ENCODE assay signal across 19 cellular contexts in genomic region chr21:45303111-45303615, GRCh38. TPM values are rescaled to one million over a fixed set of nuclear protein-coding genes. Genes with fewer than 3 reads are reported as not detected.
A peak's percentile ranks its signal among the peaks of the same experiment; 100 is the strongest.
DNase-seq lines count a peak whose midpoint lies in the region; ATAC-seq, FAIRE-seq and TF ChIP-seq lines count a peak whose summit lies in the region.
"Had no signal": no experiment of that assay in that cellular context is flagged by ENCODE, and none has a peak within 500 bp of the region (broad histone marks: within the 10 kb centered on the region; RNA-seq: fewer than 3 reads in every experiment).

No MANE protein-coding gene starts in this region.

- H3K27ac ChIP-seq in gastroesophageal sphincter = peak overlapping the region in 3 of 4 donors; percentile 81 to 92 (median 88)
- H3K27ac ChIP-seq in parathyroid adenoma = peak overlapping the region; percentile 82
- peak overlapping the region; percentile 87 for H3K27ac ChIP-seq in upper lobe of right lung
- H3K27ac ChIP-seq: cardiac muscle cell had no signal

- H3K4me1 ChIP-seq in gastroesophageal sphincter (peaks cover 0 to 58% (median 33%) of the 10 kb centered on the region in 3 donors), parathyroid adenoma (no peaks in the 10 kb centered on the region), upper lobe of right lung (peaks cover 53% of the 10 kb centered on the region)

- H3K4me2 ChIP-seq in parathyroid adenoma (ENCODE audit: low read length) = no peak overlapping the region

- no peak for TF ChIP-seq EP300 in gastroesophageal sphincter (IDR thresholded peaks at IDR 0.05)

- H3K9me3 ChIP-seq in gastroesophageal sphincter (no peaks in the 10 kb centered on the region), parathyroid adenoma (ENCODE audit: control insufficient read depth, low read length) (no peaks in the 10 kb centered on the region), upper lobe of right lung (no peaks in the 10 kb centered on the region)

- POLR2A ChIA-PET in activated naive CD8-positive, alpha-beta T cell treated with anti-CD3 and anti-CD28 coated beads, Interleukin-2, amount 10 ng/mL, durations not matched to agents 7 days and 5 days (lab: Charles Lee) = interaction anchor here (1.2 kb wide), 1 partner anchor 16 kb away, joined by 4 read pairs; the partner anchor contains the start of gene POFUT2

- TF ChIP-seq POLR2A in gastroesophageal sphincter (IDR thresholded peaks at IDR 0.05) (no peak), GM12891 (IDR thresholded peaks at IDR 0.05; ENCODE audit: low read depth, low read length) (no peak)

- no peak overlapping the region for H3K4me3 Mint-ChIP-seq in activated naive CD8-positive, alpha-beta T cell treated with anti-CD3 and anti-CD28 coated beads, Interleukin-2, amount 10 ng/mL, durations not matched to agents 7 days and 5 days
- H3K4me3 Mint-ChIP-seq in activated naive CD8-positive, alpha-beta T cell treated with anti-CD3 and anti-CD28 coated beads for 36 hours = no peak overlapping the region
- H3K4me3 Mint-ChIP-seq: memory B cell, neural crest cell had no signal

- H3K27ac Mint-ChIP-seq in activated naive CD8-positive, alpha-beta T cell treated with anti-CD3 and anti-CD28 coated beads, Interleukin-2, amount 10 ng/mL, durations not matched to agents 7 days and 5 days = no peak overlapping the region
- no peak overlapping the region for H3K27ac Mint-ChIP-seq in activated naive CD8-positive, alpha-beta T cell treated with anti-CD3 and anti-CD28 coated beads for 36 hours
- H3K27ac Mint-ChIP-seq: memory B cell had no signal

- no peak for ATAC-seq in activated naive CD8-positive, alpha-beta T cell treated with anti-CD3 and anti-CD28 coated beads, Interleukin-2, amount 10 ng/mL, durations not matched to agents 7 days and 5 days (ENCODE audit: low read depth)
- ATAC-seq in gastroesophageal sphincter = no peak
- no peak for ATAC-seq in upper lobe of right lung
- ATAC-seq in GM21390 (IDR thresholded peaks at IDR 0.05; ENCODE audit: unreplicated experiment) = no peak

- H3K9me3 Mint-ChIP-seq in activated naive CD8-positive, alpha-beta T cell treated with anti-CD3 and anti-CD28 coated beads, Interleukin-2, amount 10 ng/mL, durations not matched to agents 7 days and 5 days = no peaks in the 10 kb centered on the region
- no peaks in the 10 kb centered on the region for H3K9me3 Mint-ChIP-seq in activated naive CD8-positive, alpha-beta T cell treated with anti-CD3 and anti-CD28 coated beads for 36 hours
- H3K9me3 Mint-ChIP-seq: activated naive CD4-positive, alpha-beta T cell treated with anti-CD3 and anti-CD28 coated beads, Interleukin-2, amount 50 U/mL, for 72 hours; memory B cell; neural crest cell had no signal

- H3K36me3 Mint-ChIP-seq in activated naive CD8-positive, alpha-beta T cell treated with anti-CD3 and anti-CD28 coated beads, Interleukin-2, amount 10 ng/mL, durations not matched to agents 7 days and 5 days = no peaks in the 10 kb centered on the region
- no peaks in the 10 kb centered on the region for H3K36me3 Mint-ChIP-seq in activated naive CD8-positive, alpha-beta T cell treated with anti-CD3 and anti-CD28 coated beads for 36 hours
- H3K36me3 Mint-ChIP-seq: activated naive CD4-positive, alpha-beta T cell treated with anti-CD3 and anti-CD28 coated beads, Interleukin-2, amount 50 U/mL, for 72 hours had no signal

- H3K36me3 ChIP-seq in gastroesophageal sphincter (no peaks in the 10 kb centered on the region), parathyroid adenoma (ENCODE audit: control insufficient read depth, insufficient read depth, low read length) (no peaks in the 10 kb centered on the region), upper lobe of right lung (no peaks in the 10 kb centered on the region)
- H3K36me3 ChIP-seq: cardiac muscle cell had no signal

- no peaks in the 10 kb centered on the region for H3K27me3 ChIP-seq in gastroesophageal sphincter
- H3K27me3 ChIP-seq in parathyroid adenoma (ENCODE audit: control insufficient read depth, insufficient read depth, low read length) = no peaks in the 10 kb centered on the region
- H3K27me3 ChIP-seq in upper lobe of right lung = no peaks in the 10 kb centered on the region
- H3K27me3 ChIP-seq: cardiac muscle cell had no signal

- TF ChIP-seq CTCF in gastroesophageal sphincter (IDR thresholded peaks at IDR 0.05) = no peak
- TF ChIP-seq CTCF in parathyroid adenoma (IDR thresholded peaks at IDR 0.05) = no peak
- TF ChIP-seq CTCF in upper lobe of right lung (IDR thresholded peaks at IDR 0.05) = no peak

- H3K9ac ChIP-seq in parathyroid adenoma = no peak overlapping the region

- no peaks in the 10 kb centered on the region for H3K4me1 Mint-ChIP-seq in activated naive CD8-positive, alpha-beta T cell treated with anti-CD3 and anti-CD28 coated beads, Interleukin-2, amount 10 ng/mL, durations not matched to agents 7 days and 5 days
- H3K4me1 Mint-ChIP-seq in activated naive CD8-positive, alpha-beta T cell treated with anti-CD3 and anti-CD28 coated beads for 36 hours = peaks cover 5% of the 10 kb centered on the region
- H3K4me1 Mint-ChIP-seq: memory B cell had no signal

- H3K4me3 ChIP-seq in gastroesophageal sphincter (no peak overlapping the region), parathyroid adenoma (ENCODE audit: low read depth, low read length) (no peak overlapping the region), upper lobe of right lung (no peak overlapping the region)
- H3K4me3 ChIP-seq: cardiac muscle cell had no signal

- no CpG with 5 or more reads among the region's 21 CpGs for WGBS in gastroesophageal sphincter (ENCODE audit: low coverage in 1 of 2), 2 donors

- no peaks in the 10 kb centered on the region for H3K27me3 Mint-ChIP-seq in activated naive CD8-positive, alpha-beta T cell treated with anti-CD3 and anti-CD28 coated beads, Interleukin-2, amount 10 ng/mL, durations not matched to agents 7 days and 5 days
- peaks cover 4% of the 10 kb centered on the region for H3K27me3 Mint-ChIP-seq in activated naive CD8-positive, alpha-beta T cell treated with anti-CD3 and anti-CD28 coated beads for 36 hours

- no peak for FAIRE-seq in GM12891 (lab: Jason Lieb, UNC)

- intact Hi-C loops in upper lobe of right lung (cut with DNase I) = no loop called here

- no peaks in the 10 kb centered on the region for H3K79me2 ChIP-seq in parathyroid adenoma

- DNase-seq in activated naive CD8-positive, alpha-beta T cell treated with anti-CD3 and anti-CD28 coated beads, Interleukin-2, amount 10 ng/mL, durations not matched to agents 7 days and 5 days = peak; percentile 27
- no peak for DNase-seq in activated naive CD8-positive, alpha-beta T cell treated with anti-CD3 and anti-CD28 coated beads for 36 hours
- DNase-seq in upper lobe of right lung (peak; percentile 59), HT-29 (ENCODE audit: low spot score) (no peak), GM12891 (ENCODE audit: insufficient read length, low spot score) (no peak)
- DNase-seq: activated T-cell treated with anti-CD3 and anti-CD28 coated beads for 4 hours; COR-L47; effector CD8-positive, alpha-beta T cell; EL; NCI-H1048; NCI-H526 treated with DMSO at 0.1 percent for 48 hours; stimulated activated CD4-positive, alpha-beta T cell treated with anti-CD3 and anti-CD28 coated beads, Interleukin-4, amount 100 ng/mL, for 1 hour had no signal

- no peak overlapping the region for H2AFZ ChIP-seq in parathyroid adenoma

TF ChIP-seq in GM12891, 5 proteins besides CTCF, POLR2A, EP300 and RAD21:
- TF ChIP-seq POLR2AphosphoS5 (IDR thresholded peaks at IDR 0.05; ENCODE audit: low read depth, low read length) = no peak
- no peak for TF ChIP-seq PAX5 (IDR thresholded peaks at IDR 0.05; ENCODE audit: insufficient read depth, low read length, severe bottlenecking)

RNA-seq across cellular contexts. Expression of gene POFUT2, which starts 15.5 kb away (rescaled TPM):
- 10 to 100 TPM; 26.0 to 27.0 TPM for total RNA-seq in activated naive CD8-positive, alpha-beta T cell treated with anti-CD3 and anti-CD28 coated beads, Interleukin-2, amount 10 ng/mL, durations not matched to agents 7 days and 5 days
- 10 to 100 TPM; 11.6 to 13.3 TPM for total RNA-seq in activated naive CD8-positive, alpha-beta T cell treated with anti-CD3 and anti-CD28 coated beads for 36 hours
- total RNA-seq in gastroesophageal sphincter (10 to 100 TPM; 17.6 to 31.1 (median 24.2) TPM), upper lobe of right lung (29.0 TPM)
- total RNA-seq in HT-29 (2014; rRNA removed; shearing (Covaris generic)) = 19.3 and 21.7 TPM in 2 replicates
- 8.8 TPM for polyA plus RNA-seq in GM12891 (2012; ENCODE audit: low read depth, missing spikeins)

Comparison
In these comparisons a context has a peak if more than half of its experiments do, and no peak if none do; other contexts are left out.
1. DNase-seq: peak in activated naive CD8-positive, alpha-beta T cell treated with anti-CD3 and anti-CD28 coated beads, Interleukin-2, amount 10 ng/mL, durations not matched to agents 7 days and 5 days (single experiment) and upper lobe of right lung (single experiment); none in activated naive CD8-positive, alpha-beta T cell treated with anti-CD3 and anti-CD28 coated beads for 36 hours (single experiment), HT-29 (single experiment) and GM12891 (single experiment).
2. Peak in every context shown above with its lines, with median percentiles within 50 percentile points of each other: H3K27ac ChIP-seq.